In the genomic region with DNA sequence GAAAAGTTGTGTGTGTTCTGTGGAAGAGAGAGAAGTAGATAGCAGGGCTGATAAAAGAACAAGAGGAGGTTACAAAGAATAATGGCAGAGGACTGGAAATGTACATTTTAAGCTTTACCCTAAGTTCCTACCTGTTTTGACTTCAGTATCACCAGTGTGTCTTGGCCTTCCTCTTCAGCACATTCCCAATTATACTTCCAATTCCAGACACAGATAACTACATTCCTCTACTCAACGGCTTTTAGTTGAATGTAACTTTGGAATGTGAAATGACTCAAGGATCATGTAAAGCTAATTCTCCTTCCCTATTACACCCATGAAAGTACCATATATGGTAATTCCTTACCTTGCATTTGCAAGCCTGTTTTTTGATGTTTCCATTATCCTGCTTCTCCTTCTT, we compare ENCODE assay signal across 19 cellular contexts. TPM values are rescaled to one million over a fixed set of nuclear protein-coding genes. Genes with fewer than 3 reads are reported as not detected.
DNase-seq lines count a peak whose midpoint lies in the region; ATAC-seq, FAIRE-seq and TF ChIP-seq lines count a peak whose summit lies in the region.
"Had no signal": no experiment of that assay in that cellular context is flagged by ENCODE, and none has a peak within 500 bp of the region (broad histone marks: within the 10 kb centered on the region; RNA-seq: fewer than 3 reads in every experiment).

No MANE protein-coding gene starts in this region.

- TF ChIP-seq CTCF in HepG2 (CRISPR knock-in tag; IDR thresholded peaks at IDR 0.05), result no peak
- no peak for TF ChIP-seq CTCF in right lobe of liver (IDR thresholded peaks at IDR 0.05)
- TF ChIP-seq CTCF in brain microvascular endothelial cell (IDR thresholded peaks at IDR 0.05; ENCODE audit: low read depth, low read length, missing control alignments), result no peak
- TF ChIP-seq CTCF in pancreas (IDR thresholded peaks at IDR 0.05), result no peak
- no peak for TF ChIP-seq CTCF in upper lobe of left lung (IDR thresholded peaks at IDR 0.05)

- intact Hi-C loops in HepG2 (cut with micrococcal nuclease; ENCODE audit: unreplicated experiment) (loop anchor here (10.0 kb wide), 1 partner anchor 158 kb away; no protein-coding TSS in a partner anchor), right lobe of liver (cut with DNase I) (no loop called here), pancreas (cut with DNase I) (loop anchor here in 1 of 3 donors (10.0 kb wide), 1 partner anchor 168 kb away; no protein-coding TSS in a partner anchor)

- TF ChIP-seq POLR2A in HepG2 (IDR thresholded peaks at IDR 0.05; ENCODE audit: insufficient read depth in 1 of 2, low read depth in 2 of 2, low read length in 2 of 2) (no peak), right lobe of liver (IDR thresholded peaks at IDR 0.05) (no peak), upper lobe of left lung (IDR thresholded peaks at IDR 0.05) (no peak)

- no TSS peak for BruUV-seq in HepG2 (replicated peaks; lab: Mats Ljungman, UMichigan)

- H3K4me1 ChIP-seq in HepG2 (ENCODE audit: insufficient read depth, low read length) (peaks cover 49% of the 10 kb centered on the region), right lobe of liver (peaks cover 0 to 51% (median 21%) of the 10 kb centered on the region in 4 donors), pancreas (peaks cover 0 to 2% (median 0%) of the 10 kb centered on the region in 3 donors), upper lobe of left lung (peaks cover 0 to 28% (median 13%) of the 10 kb centered on the region in 4 donors)

- H2AFZ ChIP-seq in HepG2 (ENCODE audit: low read length), result no peak overlapping the region

- H3K27me3 ChIP-seq in HepG2 (ENCODE audit: control insufficient read depth in 1 of 2, insufficient read depth in 2 of 2, low read length in 2 of 2), result no peaks in the 10 kb centered on the region
- no peaks in the 10 kb centered on the region for H3K27me3 ChIP-seq in right lobe of liver
- no peaks in the 10 kb centered on the region for H3K27me3 ChIP-seq in brain microvascular endothelial cell (replicated peaks)
- H3K27me3 ChIP-seq in pancreas, result no peaks in the 10 kb centered on the region
- no peaks in the 10 kb centered on the region for H3K27me3 ChIP-seq in upper lobe of left lung

- no peak for FAIRE-seq in HepG2 (lab: Jason Lieb, UNC)
- FAIRE-seq in pancreas (lab: Jason Lieb, UNC), result no peak
- FAIRE-seq: A204.1, endometrium, K562 had no signal

- H3K36me3 ChIP-seq in HepG2 (replicated peaks in 1 of 2; ENCODE audit: control insufficient read depth in 1 of 2, insufficient read depth in 2 of 2, low read length in 2 of 2) (peaks cover 4 to 20% of the 10 kb centered on the region in 2 experiments; a peak in 4 of 5 replicates), right lobe of liver (peaks cover 0 to 36% (median 16%) of the 10 kb centered on the region in 4 donors), brain microvascular endothelial cell (replicated peaks) (peaks cover 22% of the 10 kb centered on the region), pancreas (no peaks in the 10 kb centered on the region), upper lobe of left lung (peaks cover 0 to 14% (median 3%) of the 10 kb centered on the region in 4 donors)
- H3K36me3 ChIP-seq: left ventricle myocardium inferior had no signal

- in situ Hi-C loops in HepG2 (cut with HindIII; ENCODE audit: extremely low pct_ligation_motif_present, low pct_unique_long_range_greater_than_20kb) (no loop called here), brain microvascular endothelial cell (cut with HindIII; ENCODE audit: low pct_ligation_motif_present, low sequenced_read_pairs) (no loop called here)

- POLR2A ChIA-PET in HepG2 (lab: Yijun Ruan, JAX), result no interaction called here

- DNase-seq in HepG2 (ENCODE audit: low spot score), result no peak
- DNase-seq in right lobe of liver, result no peak
- DNase-seq in brain microvascular endothelial cell, result no peak
- peak; percentile 15 for DNase-seq in glomerular visceral epithelial cell (ENCODE audit: extremely low spot score)
- no peak for DNase-seq in anterior cingulate cortex (lab: John Stamatoyannopoulos, UW)
- no peak for DNase-seq in pancreas
- DNase-seq in upper lobe of left lung, result no peak
- DNase-seq: activated gamma-delta T cell; COR-L47; hippocampal formation; left ventricle myocardium inferior; NCI-H1417; NCI-H446; stimulated activated CD4-positive, alpha-beta T cell treated with anti-CD3 and anti-CD28 coated beads, Interleukin-2, amount 100 ng/mL, for 48 hours had no signal

- H3K27ac ChIP-seq in HepG2 (ENCODE audit: extremely low read length, insufficient read depth, low read length) (no peak overlapping the region), right lobe of liver (no peak overlapping the region), brain microvascular endothelial cell (peak overlapping the region; percentile 42), pancreas (no peak overlapping the region), upper lobe of left lung (no peak overlapping the region)
- H3K27ac ChIP-seq: left ventricle myocardium inferior had no signal

- TF ChIP-seq RAD21 in HepG2 (CRISPR knock-in tag; IDR thresholded peaks at IDR 0.05), result no peak

- ATAC-seq in HepG2 (no peak), right lobe of liver (no peak), GM21717 (IDR thresholded peaks at IDR 0.05; ENCODE audit: unreplicated experiment) (no peak), pancreas (no peak), upper lobe of left lung (ENCODE audit: low FRiP score in 2 of 2) (no peak)
- ATAC-seq: K562 had no signal

- H3K4me3 ChIP-seq in HepG2 (replicated peaks in 1 of 3; ENCODE audit: insufficient read depth in 1 of 3, low read depth in 2 of 3, low read length in 3 of 3) (no peak overlapping the region), right lobe of liver (no peak overlapping the region), brain microvascular endothelial cell (ENCODE audit: low read depth, low read length) (no peak overlapping the region), pancreas (no peak overlapping the region), upper lobe of left lung (no peak overlapping the region)
- H3K4me3 ChIP-seq: K562, left ventricle myocardium inferior had no signal

- 76% methylated on average over 1 of the region's 1 CpG for WGBS in HepG2 (ENCODE audit: low lambda C conversion rate)
- WGBS in right lobe of liver (ENCODE audit: insufficient coverage, low coverage, low lambda C conversion rate, missing lambda C conversion rate), result 6% methylated on average over 1 of the region's 1 CpG
- WGBS in pancreas, 2 donors, result 58 to 68% methylated on average over 1 of the region's 1 CpG
- 47 to 58% methylated on average over 1 of the region's 1 CpG for whole genome bisulfite sequencing in upper lobe of left lung, 2 donors

- H3K9ac ChIP-seq in HepG2 (ENCODE audit: insufficient read depth, low read depth, low read length), result no peak overlapping the region

- no peaks in the 10 kb centered on the region; the same call in 1 of the 2 replicates for H4K20me1 ChIP-seq in HepG2 (ENCODE audit: insufficient read depth, low read length)

- H3K4me2 ChIP-seq in HepG2 (ENCODE audit: low read depth, low read length), result no peak overlapping the region

- H3K9me3 ChIP-seq in HepG2 (ENCODE audit: low read length), result no peaks in the 10 kb centered on the region
- no peaks in the 10 kb centered on the region for H3K9me3 ChIP-seq in right lobe of liver
- no peaks in the 10 kb centered on the region for H3K9me3 ChIP-seq in pancreas
- no peaks in the 10 kb centered on the region for H3K9me3 ChIP-seq in upper lobe of left lung
- H3K9me3 ChIP-seq: left ventricle myocardium inferior had no signal

- TF ChIP-seq EP300 in HepG2 (IDR thresholded peaks at IDR 0.05; ENCODE audit: low read depth in 2 of 2, low read length in 2 of 2) (no peak), HepG2 (CRISPR knock-in tag; IDR thresholded peaks at IDR 0.05; ENCODE audit: borderline replicate concordance) (no peak), upper lobe of left lung (IDR thresholded peaks at IDR 0.05) (no peak)

- CTCF ChIA-PET in HepG2 (lab: Yijun Ruan, JAX; ENCODE audit: low intra/inter-chr PET ratio, low total read pairs), result no interaction called here

- H3K79me2 ChIP-seq in HepG2 (ENCODE audit: insufficient read depth, low read length), result peaks cover 49% of the 10 kb centered on the region

TF ChIP-seq in HepG2, 621 proteins besides CTCF, POLR2A, EP300 and RAD21:
- peak; percentile 53; the same call in 1 of the 2 replicates for TF ChIP-seq RBFOX2 (IDR thresholded peaks at IDR 0.05; ENCODE audit: low read depth, low read length)
- TF ChIP-seq KAT7 (CRISPR knock-in tag; IDR thresholded peaks at IDR 0.05; ENCODE audit: borderline replicate concordance), result no peak
- no peak for TF ChIP-seq FOXK1 (CRISPR knock-in tag; IDR thresholded peaks at IDR 0.05; ENCODE audit: borderline replicate concordance, low read depth)
- TF ChIP-seq SRF (IDR thresholded peaks at IDR 0.05; ENCODE audit: low read depth, low read length), result peak; percentile 5; the same call in 1 of the 2 replicates
TF ChIP-seq in HepG2: peak in this region for 2.

RNA-seq across cellular contexts. Expression of a gene that starts 5.0 kb away (rescaled TPM):
- 96.0 and 119 TPM in 2 replicates for total RNA-seq in HepG2 (2016; rRNA removed; fragmentation: Illumina TruSeq; extraction: Trizol)
- total RNA-seq in HepG2 (2016; cell fraction: cytosol; rRNA removed; fragmentation: Illumina TruSeq; extraction: Trizol; ENCODE audit: low read depth), result 43.0 and 57.9 TPM in 2 replicates
- 85.5 and 124 TPM in 2 replicates for total RNA-seq in HepG2 (2016; cell fraction: insoluble cytoplasmic fraction; rRNA removed; fragmentation: Illumina TruSeq; extraction: Trizol)
- total RNA-seq in HepG2 (2016; cell fraction: membrane; rRNA removed; fragmentation: Illumina TruSeq; extraction: Trizol), result 67.6 and 68.8 TPM in 2 replicates
- total RNA-seq in HepG2 (2016; cell fraction: nucleus; rRNA removed; fragmentation: Illumina TruSeq; extraction: Trizol), result 147 and 150 TPM in 2 replicates
- polyA plus RNA-seq in HepG2 (2011; rRNA removed), result 109 and 152 TPM in 2 replicates
- polyA plus RNA-seq in HepG2 (2011; cell fraction: cytosol; rRNA removed), result 77.4 and 102 TPM in 2 replicates
- polyA plus RNA-seq in HepG2 (2011; cell fraction: nucleus; rRNA removed), result 21.1 and 35.4 TPM in 2 replicates
- polyA plus RNA-seq in HepG2 (2012), result 130 and 168 TPM in 2 replicates
- polyA plus RNA-seq in HepG2 (2016; cell fraction: cytosol; fragmentation: Illumina TruSeq; extraction: Trizol; ENCODE audit: low read depth), result 129 and 148 TPM in 2 replicates
- 275 and 282 TPM in 2 replicates for polyA plus RNA-seq in HepG2 (2016; cell fraction: insoluble cytoplasmic fraction; fragmentation: Illumina TruSeq; extraction: Trizol; ENCODE audit: low read depth)
- polyA plus RNA-seq in HepG2 (2016; cell fraction: membrane; fragmentation: Illumina TruSeq; extraction: Trizol; ENCODE audit: low read depth), result 145 and 157 TPM in 2 replicates
- 447 and 475 TPM in 2 replicates for polyA plus RNA-seq in HepG2 (2016; cell fraction: nucleus; fragmentation: Illumina TruSeq; extraction: Trizol; ENCODE audit: insufficient read depth, low read depth)
- 118 and 242 TPM in 2 replicates for polyA minus RNA-seq in HepG2 (2011; rRNA and poly(A)+ RNA removed; ENCODE audit: low replicate concordance)
- polyA minus RNA-seq in HepG2 (2011; cell fraction: cytosol; rRNA and poly(A)+ RNA removed), result 51.3 and 69.3 TPM in 2 replicates
- polyA minus RNA-seq in HepG2 (2011; cell fraction: nucleus; rRNA and poly(A)+ RNA removed), result 47.0 and 48.3 TPM in 2 replicates
- 1,000 to 10,000 TPM; 1,196 to 2,327 (median 1,308) TPM for total RNA-seq in right lobe of liver
- 10 to 100 TPM; 39.8 to 69.4 (median 54.7) TPM for total RNA-seq in pancreas
- polyA plus RNA-seq in pancreas, result 10 to 100 TPM; 26.8 to 37.7 TPM
- 100 to 1,000 TPM; 195 to 566 (median 253) TPM for total RNA-seq in upper lobe of left lung
- total RNA-seq: activated CD8-positive, alpha-beta memory T cell treated with anti-CD3 and anti-CD28 coated beads for 36 hours had no signal
